24 cellular contexts compared by ENCODE assay signal in the genomic region with DNA sequence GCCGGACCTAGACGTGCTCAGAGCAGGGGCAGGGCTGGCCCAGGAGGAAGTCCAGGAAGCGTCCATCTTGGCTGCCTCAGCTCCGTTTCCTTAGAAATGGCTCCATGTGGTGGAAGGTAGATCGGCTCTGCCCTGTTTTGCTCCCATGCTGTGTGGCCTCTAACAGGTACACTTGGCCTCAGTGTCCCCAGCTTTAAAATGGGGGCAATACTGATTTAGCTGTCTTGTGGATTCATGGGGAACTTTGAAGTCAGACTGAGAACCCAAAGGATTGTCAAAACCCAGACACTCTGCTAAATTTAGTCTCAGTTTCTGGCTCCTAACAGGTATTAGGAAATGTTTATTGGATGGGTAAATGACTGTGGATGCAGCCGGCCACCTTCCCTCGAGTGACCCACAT. TPM values are rescaled to one million over a fixed set of nuclear protein-coding genes. Genes with fewer than 3 reads are reported as not detected.
DNase-seq lines count a peak whose midpoint lies in the region; TF ChIP-seq lines count a peak whose summit lies in the region.
"Had no signal": no experiment of that assay in that cellular context is flagged by ENCODE, and none has a peak within 500 bp of the region (broad histone marks: within the 10 kb centered on the region; RNA-seq: fewer than 3 reads in every experiment).

No MANE protein-coding gene starts in this region.

- H3K79me1 ChIP-seq in trophoblast cell (ENCODE audit: low read length): no peaks in the 10 kb centered on the region

- TF ChIP-seq CTCF in coronary artery (IDR thresholded peaks at IDR 0.05): no peak
- no peak for TF ChIP-seq CTCF in SK-N-SH (IDR thresholded peaks at IDR 0.05)

- H3F3A ChIP-seq in SK-N-SH (replicated peaks; ENCODE audit: insufficient read depth): no peaks in the 10 kb centered on the region

- TF ChIP-seq EP300 in SK-N-SH (IDR thresholded peaks at IDR 0.05; ENCODE audit: borderline replicate concordance in 1 of 2, low read depth in 1 of 2, low read length in 1 of 2): no peak

- no peak overlapping the region for H4K8ac ChIP-seq in trophoblast cell (ENCODE audit: low read depth, low read length)

- no peaks in the 10 kb centered on the region for H3K9me2 ChIP-seq in SK-N-SH

- peak; percentile 19 for DNase-seq in coronary artery (ENCODE audit: low spot score)
- no peak for DNase-seq in trophoblast cell
- DNase-seq in C1 segment of cervical spinal cord (lab: John Stamatoyannopoulos, UW): no peak
- DNase-seq in NCI-H345 (lab: John Stamatoyannopoulos, UW): no peak
- no peak for DNase-seq in NCI-H128 (lab: John Stamatoyannopoulos, UW; ENCODE audit: unreplicated experiment)
- no peak for DNase-seq in SK-N-SH
- DNase-seq: 8988T; ACHN; BE2C; CD4-positive, alpha-beta memory T cell; CD4-positive, CD25-positive, alpha-beta regulatory T cell; CD8-positive, alpha-beta memory T cell; COR-L47; DMS 273 treated with DMSO at 0.1 percent for 48 hours; DMS153; DMS53; DMS79; DND-41; EL; GDM1 had no signal

- no peak overlapping the region for H4K12ac ChIP-seq in trophoblast cell (ENCODE audit: low read depth, low read length)

- H4K20me1 ChIP-seq in BLaER1: no peaks in the 10 kb centered on the region
- H4K20me1 ChIP-seq in BLaER1 treated with 17β-estradiol and CSF1 and Interleukin-3, amounts not matched to agents 10 nM and 100 nM: peaks cover 0 to 22% (median 0%) of the 10 kb centered on the region in 11 experiments; a peak in 2 of 22 replicates
- H4K20me1 ChIP-seq in SK-N-SH (ENCODE audit: insufficient read depth): no peaks in the 10 kb centered on the region

- no peak overlapping the region for H2AK5ac ChIP-seq in trophoblast cell (ENCODE audit: low read length)

- H3K27me3 ChIP-seq in BLaER1: no peaks in the 10 kb centered on the region
- H3K27me3 ChIP-seq in BLaER1 treated with 17β-estradiol and CSF1 and Interleukin-3, amounts not matched to agents 10 nM and 100 nM: no peaks in the 10 kb centered on the region
- no peaks in the 10 kb centered on the region for H3K27me3 ChIP-seq in trophoblast cell (ENCODE audit: insufficient read depth, low read length)
- no peaks in the 10 kb centered on the region for H3K27me3 ChIP-seq in SK-N-SH (ENCODE audit: insufficient read depth)
- H3K27me3 ChIP-seq: BE2C had no signal

- no peak overlapping the region for H3K23ac ChIP-seq in trophoblast cell (ENCODE audit: low read length)

- no peak overlapping the region for H3K9ac ChIP-seq in BLaER1
- no peak overlapping the region for H3K9ac ChIP-seq in BLaER1 treated with 17β-estradiol and CSF1 and Interleukin-3, amounts not matched to agents 10 nM and 100 nM
- no peak overlapping the region for H3K9ac ChIP-seq in trophoblast cell (ENCODE audit: low read length)
- no peak overlapping the region for H3K9ac ChIP-seq in SK-N-SH

- no peak overlapping the region for H2BK5ac ChIP-seq in trophoblast cell (ENCODE audit: low read depth, low read length, poor library complexity)

- CTCF ChIA-PET in SK-N-SH (lab: Yijun Ruan, JAX): interaction anchor here (1.5 kb wide), 1 partner anchor 9 kb away, joined by 5 read pairs; no protein-coding TSS in a partner anchor

- no peak overlapping the region for H3K18ac ChIP-seq in trophoblast cell (ENCODE audit: low read length)

- H3K27ac ChIP-seq in BLaER1: no peak overlapping the region
- no peak overlapping the region for H3K27ac ChIP-seq in BLaER1 treated with 17β-estradiol and CSF1 and Interleukin-3, amounts not matched to agents 10 nM and 100 nM
- no peak overlapping the region for H3K27ac ChIP-seq in coronary artery
- H3K27ac ChIP-seq in trophoblast cell (ENCODE audit: low read depth, low read length): no peak overlapping the region
- no peak overlapping the region for H3K27ac ChIP-seq in SK-N-SH (ENCODE audit: low read depth in 2 of 2, low read length in 1 of 2)
- H3K27ac ChIP-seq: C4-2B had no signal

- H2AFZ ChIP-seq in trophoblast cell (ENCODE audit: insufficient read depth, low read length, poor library complexity) (no peak overlapping the region), SK-N-SH (ENCODE audit: low read depth) (no peak overlapping the region)

- no CpG with 5 or more reads among the region's 7 CpGs for WGBS in trophoblast cell (ENCODE audit: extremely low coverage, insufficient coverage, insufficient read length)
- 94% methylated on average over 7 of the region's 7 CpGs for WGBS in SK-N-SH (ENCODE audit: low lambda C conversion rate)

- TF ChIP-seq RAD21 in SK-N-SH (IDR thresholded peaks at IDR 0.05; ENCODE audit: low read length): no peak

- H2BK12ac ChIP-seq in trophoblast cell (ENCODE audit: low read length): no peak overlapping the region

- no peaks in the 10 kb centered on the region for H3K79me2 ChIP-seq in trophoblast cell (ENCODE audit: control insufficient read depth, insufficient read depth, low read length, poor library complexity)
- H3K79me2 ChIP-seq in SK-N-SH (ENCODE audit: insufficient read depth): peaks cover 8% of the 10 kb centered on the region; the same call in 1 of the 2 replicates

- H3K36me3 ChIP-seq in BLaER1 (no peaks in the 10 kb centered on the region), trophoblast cell (ENCODE audit: control insufficient read depth in 1 of 2, insufficient read depth in 2 of 2, low read length in 2 of 2) (no peaks in the 10 kb centered on the region), SK-N-SH (replicated peaks in 1 of 2; ENCODE audit: control insufficient read depth in 1 of 2, insufficient read depth in 2 of 2, low read length in 1 of 2) (peaks cover 18 to 25% of the 10 kb centered on the region in 2 experiments)
- H3K36me3 ChIP-seq in BLaER1 treated with 17β-estradiol and CSF1 and Interleukin-3, amounts not matched to agents 10 nM and 100 nM: peaks cover 0 to 35% (median 0%) of the 10 kb centered on the region in 11 experiments; a peak in 6 of 22 replicates
- H3K36me3 ChIP-seq: BE2C had no signal

- H3K9me3 ChIP-seq in BLaER1 (no peaks in the 10 kb centered on the region), trophoblast cell (ENCODE audit: insufficient read depth, low read depth, low read length) (no peaks in the 10 kb centered on the region), SK-N-SH (no peaks in the 10 kb centered on the region)
- no peaks in the 10 kb centered on the region for H3K9me3 ChIP-seq in BLaER1 treated with 17β-estradiol and CSF1 and Interleukin-3, amounts not matched to agents 10 nM and 100 nM (replicated peaks in 1 of 11)
- H3K9me3 ChIP-seq: BE2C had no signal

- no peak overlapping the region for H3K4ac ChIP-seq in trophoblast cell (ENCODE audit: low read depth, low read length)

- POLR2A ChIA-PET in SK-N-SH (lab: Yijun Ruan, JAX): no interaction called here

- H3K4me3 ChIP-seq in BLaER1: no peak overlapping the region
- H3K4me3 ChIP-seq in BLaER1 treated with 17β-estradiol and CSF1 and Interleukin-3, amounts not matched to agents 10 nM and 100 nM: no peak overlapping the region
- H3K4me3 ChIP-seq in coronary artery: no peak overlapping the region
- peak overlapping the region; percentile 39 for H3K4me3 ChIP-seq in trophoblast cell (ENCODE audit: low read depth, low read length)
- H3K4me3 ChIP-seq in SK-N-SH (ENCODE audit: low read depth in 2 of 2, low read length in 1 of 2): no peak overlapping the region
- H3K4me3 ChIP-seq: GM12878 had no signal

- H3K4me1 ChIP-seq in BLaER1: peaks cover 100% of the 10 kb centered on the region
- peaks cover 55 to 100% (median 88%) of the 10 kb centered on the region in 10 experiments for H3K4me1 ChIP-seq in BLaER1 treated with 17β-estradiol and CSF1 and Interleukin-3, amounts not matched to agents 10 nM and 100 nM
- no peaks in the 10 kb centered on the region for H3K4me1 ChIP-seq in trophoblast cell (ENCODE audit: control insufficient read depth in 1 of 2, insufficient read depth in 2 of 2, low read length in 2 of 2)
- peaks cover 0 to 14% of the 10 kb centered on the region in 2 experiments; a peak in 2 of 4 replicates for H3K4me1 ChIP-seq in SK-N-SH (ENCODE audit: control insufficient read depth in 1 of 2, insufficient read depth in 2 of 2, low read depth in 1 of 2, low read length in 1 of 2)
- H3K4me1 ChIP-seq: BE2C had no signal

- no peak overlapping the region for H3K14ac ChIP-seq in trophoblast cell (ENCODE audit: low read length)

- no peak overlapping the region for H4K91ac ChIP-seq in trophoblast cell (ENCODE audit: low read depth, low read length)

- peak overlapping the region; percentile 86 for H3K4me2 ChIP-seq in BLaER1
- H3K4me2 ChIP-seq in BLaER1 treated with 17β-estradiol and CSF1 and Interleukin-3, amounts not matched to agents 10 nM and 100 nM: peak overlapping the region in 7 of 11 experiments; percentile 11 to 86 (median 50); a peak in 13 of 22 replicates
- no peak overlapping the region for H3K4me2 ChIP-seq in trophoblast cell (ENCODE audit: low read length)
- H3K4me2 ChIP-seq in SK-N-SH: no peak overlapping the region

- no peak overlapping the region for H2BK120ac ChIP-seq in trophoblast cell (ENCODE audit: insufficient read depth, low read length, poor library complexity)

TF ChIP-seq in SK-N-SH, 30 proteins besides CTCF, POLR2A, EP300 and RAD21 (continues in another document):
- TF ChIP-seq EZH2phosphoT487 (IDR thresholded peaks at IDR 0.05; ENCODE audit: borderline replicate concordance, low read depth): no peak
- TF ChIP-seq, protein P1, sequence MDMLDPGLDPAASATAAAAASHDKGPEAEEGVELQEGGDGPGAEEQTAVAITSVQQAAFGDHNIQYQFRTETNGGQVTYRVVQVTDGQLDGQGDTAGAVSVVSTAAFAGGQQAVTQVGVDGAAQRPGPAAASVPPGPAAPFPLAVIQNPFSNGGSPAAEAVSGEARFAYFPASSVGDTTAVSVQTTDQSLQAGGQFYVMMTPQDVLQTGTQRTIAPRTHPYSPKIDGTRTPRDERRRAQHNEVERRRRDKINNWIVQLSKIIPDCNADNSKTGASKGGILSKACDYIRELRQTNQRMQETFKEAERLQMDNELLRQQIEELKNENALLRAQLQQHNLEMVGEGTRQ (IDR thresholded peaks at IDR 0.05; ENCODE audit: borderline replicate concordance, low read depth, low read length): no peak
- no peak for TF ChIP-seq FOXJ3 (CRISPR knock-in tag; IDR thresholded peaks at IDR 0.05)

RNA-seq across cellular contexts. Expression of a gene that starts 15.9 kb away (rescaled TPM):
- 1.4 and 1.6 TPM in 2 replicates for polyA plus RNA-seq in trophoblast cell (2013)
- polyA plus RNA-seq in SK-N-SH (2012; rRNA removed): 9.0 and 12.9 TPM in 2 replicates
- polyA plus RNA-seq in SK-N-SH (2012; cell fraction: cytosol; rRNA removed): 10.5 and 10.6 TPM in 2 replicates
- 17.0 and 25.3 TPM in 2 replicates for polyA plus RNA-seq in SK-N-SH (2012; cell fraction: nucleus; rRNA removed)

Comparison
In these comparisons a context has a peak if more than half of its experiments do, and no peak if none do; other contexts are left out.
1. H3K4me2 ChIP-seq: peak in BLaER1 (single experiment) and BLaER1 treated with 17β-estradiol and CSF1 and Interleukin-3, amounts not matched to agents 10 nM and 100 nM (7 of 11); none in trophoblast cell (single experiment) and SK-N-SH (single experiment).